ENCODE assay signal across 8 cellular contexts in the genomic region with DNA sequence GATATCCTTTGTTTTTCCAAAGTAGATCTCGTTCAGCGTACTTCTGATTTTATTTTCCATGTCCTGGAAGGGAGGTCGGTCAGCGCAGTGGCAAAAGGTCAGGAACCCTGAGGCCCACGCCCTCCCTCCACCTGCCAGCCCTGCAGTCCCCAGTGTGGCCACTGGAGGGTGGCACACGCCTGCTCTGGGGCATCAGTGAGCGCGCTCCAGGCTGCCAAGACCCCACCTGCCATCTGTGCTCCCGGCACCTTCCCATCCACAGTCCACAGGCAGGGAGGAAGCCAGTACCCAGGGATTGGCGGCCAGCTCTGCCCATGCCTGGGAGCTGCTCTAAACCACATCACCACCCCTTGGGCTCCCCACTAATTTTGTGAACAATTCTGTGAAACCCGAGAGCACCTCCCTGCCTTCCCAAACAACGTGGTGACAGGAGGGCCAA. TPM values are rescaled to one million over a fixed set of nuclear protein-coding genes. Genes with fewer than 3 reads are reported as not detected.
DNase-seq lines count a peak whose midpoint lies in the region; ATAC-seq, FAIRE-seq and TF ChIP-seq lines count a peak whose summit lies in the region.

No MANE protein-coding gene starts in this region.

- H3K4me1 ChIP-seq in KMS-11 (ENCODE audit: low read depth, poor library complexity, severe bottlenecking) (peaks cover 5% of the 10 kb centered on the region), K562 (replicated peaks in 1 of 2; ENCODE audit: control insufficient read depth in 2 of 2, insufficient read depth in 2 of 2, low read length in 2 of 2) (peaks cover 4 to 42% of the 10 kb centered on the region in 2 experiments; a peak in 4 of 5 replicates)

- no peaks in the 10 kb centered on the region for H3K9me3 ChIP-seq in K562 (replicated peaks; ENCODE audit: control insufficient read depth, insufficient read depth, low read depth, low read length)

- in situ Hi-C loops in K562 (cut with MboI), result loop anchor here (5.0 kb wide), 1 partner anchor 308 kb away; no protein-coding TSS in a partner anchor

- H3K4me3 ChIP-seq in KMS-11 (IDR thresholded peaks at IDR 0.05; ENCODE audit: insufficient read depth, low read depth, low read length), result no peak overlapping the region
- H3K4me3 ChIP-seq in K562, result no peak overlapping the region

- no peak for TF ChIP-seq EP300 in K562 (IDR thresholded peaks at IDR 0.05; ENCODE audit: low read length)

- no peak overlapping the region for H2AFZ ChIP-seq in KMS-11 (ENCODE audit: low read depth)
- no peak overlapping the region for H2AFZ ChIP-seq in K562 (ENCODE audit: low read depth, low read length)

- peak; percentile 70 for FAIRE-seq in K562 (lab: Jason Lieb, UNC)

- intact Hi-C loops in K562 (cut with micrococcal nuclease), result loop anchor here (1.0 to 5.0 kb wide), 2 partner anchors 238 to 309 kb away; no protein-coding TSS in a partner anchor

- no peak overlapping the region for H3K4me3 Mint-ChIP-seq in T-cell

- BruUV-seq in K562 (replicated peaks; lab: Mats Ljungman, UMichigan), result no TSS peak

- H3K27ac ChIP-seq in KMS-11 (no peak overlapping the region), K562 (ENCODE audit: extremely low read depth, low read depth, low read length) (no peak overlapping the region)

- no peak for TF ChIP-seq POLR2A in K562 (conservative IDR thresholded peaks at IDR 0.05)

- H3K27me3 Mint-ChIP-seq in T-cell, result no peaks in the 10 kb centered on the region

- H3K9me1 ChIP-seq in K562 (ENCODE audit: control insufficient read depth, insufficient read depth, low read length), result peaks cover 8% of the 10 kb centered on the region

- no peaks in the 10 kb centered on the region for H3K27me3 ChIP-seq in KMS-11 (ENCODE audit: insufficient read depth, low read depth)
- no peaks in the 10 kb centered on the region for H3K27me3 ChIP-seq in K562 (ENCODE audit: control insufficient read depth in 2 of 2, insufficient read depth in 2 of 2, low read length in 2 of 2)

- TF ChIP-seq CTCF in KMS-11 (conservative IDR thresholded peaks at IDR 0.05; ENCODE audit: low read depth, low read length), result peak; percentile 86
- peak; percentile 84 to 91 (median 90) for TF ChIP-seq CTCF in K562 (IDR thresholded peaks at IDR 0.05 in 2 of 3, conservative IDR thresholded peaks at IDR 0.05 in 1 of 3; ENCODE audit: insufficient read depth in 2 of 3, low read depth in 1 of 3, low read length in 3 of 3)

- TF ChIP-seq RAD21 in K562 (CRISPR knock-in tag; conservative IDR thresholded peaks at IDR 0.05 in 1 of 2, IDR thresholded peaks at IDR 0.05 in 1 of 2), result peak; percentile 65 to 88

- H3K79me2 ChIP-seq in KMS-11 (ENCODE audit: insufficient read depth, low read depth), result no peaks in the 10 kb centered on the region
- H3K79me2 ChIP-seq in K562 (ENCODE audit: control insufficient read depth, insufficient read depth, low read length), result no peaks in the 10 kb centered on the region

- H3K4me2 ChIP-seq in KMS-11 (no peak overlapping the region), K562 (ENCODE audit: insufficient read depth, low read length) (no peak overlapping the region)

- H3K36me3 Mint-ChIP-seq in T-cell, result peaks cover 39% of the 10 kb centered on the region

- POLR2A ChIA-PET in T-cell (lab: Charles Lee), result no interaction called here
- POLR2A ChIA-PET in K562 (lab: Yijun Ruan, JAX), result no interaction called here

- no peak overlapping the region for H3K9ac ChIP-seq in KMS-11
- H3K9ac ChIP-seq in K562 (ENCODE audit: insufficient read depth in 1 of 2, low read depth in 2 of 2, low read length in 2 of 2), result no peak overlapping the region

- ATAC-seq in T-cell (replicated peaks in 1 of 4) (peak; percentile 58 to 64 (median 60)), K562 (peak; percentile 87), GM18498 (IDR thresholded peaks at IDR 0.05; ENCODE audit: unreplicated experiment) (no peak), GM21825 (IDR thresholded peaks at IDR 0.05; ENCODE audit: unreplicated experiment) (no peak)

- CTCF ChIA-PET in T-cell (lab: Charles Lee) (interaction anchor here (0.8 to 1.2 kb wide), 4 partner anchors 9 to 246 kb away, joined by 3 to 7 read pairs (median 4); no protein-coding TSS in a partner anchor), K562 (lab: Yijun Ruan, JAX; ENCODE audit: low intra/inter-chr PET ratio) (interaction anchor here (0.8 to 2.7 kb wide), 4 partner anchors 238 to 310 kb away, joined by 3 to 29 read pairs (median 3); no protein-coding TSS in a partner anchor)

- H3K36me3 ChIP-seq in KMS-11 (ENCODE audit: insufficient read depth) (no peaks in the 10 kb centered on the region), K562 (ENCODE audit: control insufficient read depth, insufficient read depth, low read length) (peaks cover 42% of the 10 kb centered on the region; the same call in 2 of the 3 replicates)

- H3K9me3 Mint-ChIP-seq in T-cell, result no peaks in the 10 kb centered on the region

- H4K20me1 ChIP-seq in KMS-11 (ENCODE audit: insufficient read depth) (no peaks in the 10 kb centered on the region), K562 (replicated peaks; ENCODE audit: control insufficient read depth, insufficient read depth, low read length) (peaks cover 14% of the 10 kb centered on the region; the same call in 1 of the 2 replicates)

- DNase-seq in DMS 273 (lab: John Stamatoyannopoulos, UW; ENCODE audit: unreplicated experiment) (peak; percentile 90), T-cell (peak in 27 of 34 experiments; percentile 6 to 49 (median 27)), K562 (ENCODE audit: extremely low read depth in 1 of 4, low spot score in 3 of 4) (peak; percentile 67 to 79 (median 74)), islet precursor cell (peak; percentile 79)
- peak; percentile 15 for DNase-seq in stimulated activated CD8-positive, alpha-beta memory T cell treated with anti-CD3 and anti-CD28 coated beads, Interleukin-12 subunit alpha, Interleukin-12 subunit beta, amount 100 ng/mL, for 1 hour (ENCODE audit: low read depth)

- peak overlapping the region; percentile 58 to 69 for H3K27ac Mint-ChIP-seq in T-cell

- H3K4me1 Mint-ChIP-seq in T-cell, result peaks cover 0 to 7% (median 6%) of the 10 kb centered on the region in 3 donors

- WGBS in K562 (ENCODE audit: insufficient coverage, low coverage, missing lambda C conversion rate), result 71% methylated on average over 12 of the region's 12 CpGs

RNA-seq across cellular contexts. Expression of a gene that starts 32.3 kb away (rescaled TPM):
- total RNA-seq in T-cell (1 to 10 TPM; 3.5 to 8.1 (median 7.1) TPM), K562 (2014; rRNA removed) (28.9 and 34.0 TPM in 2 replicates), K562 (2014; rRNA removed; fragmentation: Illumina TruSeq; extraction: Trizol) (8.5 and 10.4 TPM in 2 replicates), K562 (2015; rRNA removed; fragmentation: Illumina TruSeq; extraction: Trizol) (18.6 and 21.6 TPM in 2 replicates), K562 (2021) (26.5 and 29.5 TPM in 2 replicates)
- total RNA-seq in K562 (2011; cell fraction: chromatin; rRNA removed; ENCODE audit: low replicate concordance), result 37.0 and 99.3 TPM in 2 replicates
- total RNA-seq in K562 (2011; cell fraction: nucleolus; rRNA removed), result 85.8 and 97.7 TPM in 2 replicates
- total RNA-seq in K562 (2011; cell fraction: nucleoplasm; rRNA removed), result 62.2 and 63.1 TPM in 2 replicates
- polyA plus RNA-seq in K562 (2011; rRNA removed) (27.0 and 29.2 TPM in 2 replicates), K562 (2014; fragmentation: Illumina TruSeq; extraction: Trizol) (16.3 and 26.6 TPM in 2 replicates), K562 (2014; fragmentation: Nextera tagmentation; extraction: Ambion mirVana) (1 to 10 TPM; 1.2 to 1.6 TPM), K562 (2014; rRNA removed) (35.2 and 40.8 TPM in 2 replicates)
- 36.4 and 92.5 TPM in 2 replicates for polyA plus RNA-seq in K562 (2011; cell fraction: cytosol; rRNA removed)
- polyA plus RNA-seq in K562 (2011; cell fraction: nucleus; rRNA removed), result 35.5 and 82.2 TPM in 2 replicates
- polyA plus RNA-seq in K562 (2012), result 23.2 and 37.9 TPM in 2 replicates
- polyA minus RNA-seq in K562 (2011; rRNA and poly(A)+ RNA removed), result 12.7 and 14.9 TPM in 2 replicates
- polyA minus RNA-seq in K562 (2011; cell fraction: cytosol; rRNA and poly(A)+ RNA removed), result 15.3 and 16.8 TPM in 2 replicates
- polyA minus RNA-seq in K562 (2011; cell fraction: nucleus; rRNA and poly(A)+ RNA removed), result 26.2 and 33.7 TPM in 2 replicates

RNA-seq across cellular contexts. Expression of a gene that starts 32.4 kb away (rescaled TPM):
- total RNA-seq in T-cell, result 10 to 100 TPM; 20.8 to 35.4 (median 32.0) TPM
- 18.7 and 45.9 TPM in 2 replicates for total RNA-seq in K562 (2011; cell fraction: chromatin; rRNA removed; ENCODE audit: low replicate concordance)
- 36.8 and 39.0 TPM in 2 replicates for total RNA-seq in K562 (2011; cell fraction: nucleolus; rRNA removed)
- 28.7 and 34.9 TPM in 2 replicates for total RNA-seq in K562 (2011; cell fraction: nucleoplasm; rRNA removed)
- 78.4 and 108 TPM in 2 replicates for total RNA-seq in K562 (2014; rRNA removed)
- 26.1 and 32.3 TPM in 2 replicates for total RNA-seq in K562 (2014; rRNA removed; fragmentation: Illumina TruSeq; extraction: Trizol)
- total RNA-seq in K562 (2015; rRNA removed; fragmentation: Illumina TruSeq; extraction: Trizol), result 65.2 and 66.0 TPM in 2 replicates
- 71.7 and 74.4 TPM in 2 replicates for total RNA-seq in K562 (2021)
- polyA plus RNA-seq in K562 (2011; rRNA removed), result 49.4 and 57.1 TPM in 2 replicates
- polyA plus RNA-seq in K562 (2011; cell fraction: cytosol; rRNA removed), result 83.1 and 114 TPM in 2 replicates
- polyA plus RNA-seq in K562 (2011; cell fraction: nucleus; rRNA removed), result 34.0 and 41.0 TPM in 2 replicates
- 57.6 and 109 TPM in 2 replicates for polyA plus RNA-seq in K562 (2012)
- 41.1 and 50.6 TPM in 2 replicates for polyA plus RNA-seq in K562 (2014; fragmentation: Illumina TruSeq; extraction: Trizol)
- polyA plus RNA-seq in K562 (2014; fragmentation: Nextera tagmentation; extraction: Ambion mirVana), result 1 to 10 TPM; 2.0 to 4.0 TPM
- 74.7 and 83.6 TPM in 2 replicates for polyA plus RNA-seq in K562 (2014; rRNA removed)
- polyA minus RNA-seq in K562 (2011; rRNA and poly(A)+ RNA removed), result 16.8 and 22.0 TPM in 2 replicates
- polyA minus RNA-seq in K562 (2011; cell fraction: cytosol; rRNA and poly(A)+ RNA removed), result 22.1 and 40.4 TPM in 2 replicates
- polyA minus RNA-seq in K562 (2011; cell fraction: nucleus; rRNA and poly(A)+ RNA removed), result 19.1 and 22.7 TPM in 2 replicates

RNA-seq across cellular contexts. Expression of a gene that starts 55.8 kb away (rescaled TPM):
- total RNA-seq in T-cell, result 1 to 10 TPM in 3 of 5 donors, under 1 TPM in 2; 0.82 to 2.8 (median 1.1) TPM
- 2.4 and 4.7 TPM in 2 replicates for total RNA-seq in K562 (2011; cell fraction: chromatin; rRNA removed; ENCODE audit: low replicate concordance)
- 3.7 and 4.5 TPM in 2 replicates for total RNA-seq in K562 (2011; cell fraction: nucleolus; rRNA removed)
- 2.1 and 3.2 TPM in 2 replicates for total RNA-seq in K562 (2011; cell fraction: nucleoplasm; rRNA removed)
- total RNA-seq in K562 (2014; rRNA removed), result 0.54 and 0.78 TPM in 2 replicates
- 0.22 TPM in 2 replicates for total RNA-seq in K562 (2014; rRNA removed; fragmentation: Illumina TruSeq; extraction: Trizol)
- total RNA-seq in K562 (2015; rRNA removed; fragmentation: Illumina TruSeq; extraction: Trizol), result 0.45 and 0.58 TPM in 2 replicates
- 0.91 and 1.2 TPM in 2 replicates for total RNA-seq in K562 (2021)
- polyA plus RNA-seq in K562 (2011; rRNA removed), result 0.33 and 0.49 TPM in 2 replicates
- polyA plus RNA-seq in K562 (2011; cell fraction: cytosol; rRNA removed), result 0.38 and 0.63 TPM in 2 replicates
- 2.2 and 4.9 TPM in 2 replicates for polyA plus RNA-seq in K562 (2011; cell fraction: nucleus; rRNA removed)
- polyA plus RNA-seq in K562 (2012), result 0.27 and 0.79 TPM in 2 replicates
- polyA plus RNA-seq in K562 (2014; fragmentation: Illumina TruSeq; extraction: Trizol), result 0.13 and 0.25 TPM in 2 replicates
- under 1 TPM in 1 of 2 experiments, not detected in 1; 0.04 TPM for polyA plus RNA-seq in K562 (2014; fragmentation: Nextera tagmentation; extraction: Ambion mirVana)
- polyA plus RNA-seq in K562 (2014; rRNA removed), result 0.74 and 1.5 TPM in 2 replicates
- polyA minus RNA-seq in K562 (2011; rRNA and poly(A)+ RNA removed), result 0.14 and 0.15 TPM in 2 replicates
- 0.67 TPM in 1 of 2 replicates, not detected in the other for polyA minus RNA-seq in K562 (2011; cell fraction: cytosol; rRNA and poly(A)+ RNA removed)
- polyA minus RNA-seq in K562 (2011; cell fraction: nucleus; rRNA and poly(A)+ RNA removed), result 1.00 and 1.1 TPM in 2 replicates

Comparison
In these comparisons a context has a peak if more than half of its experiments do, and no peak if none do; other contexts are left out.
1. DNase-seq: peak in every context shown above with its lines; median percentile 90 in DMS 273; 79 in islet precursor cell; 74 in K562; 27 in T-cell; 15 in stimulated activated CD8-positive, alpha-beta memory T cell treated with anti-CD3 and anti-CD28 coated beads, Interleukin-12 subunit alpha, Interleukin-12 subunit beta, amount 100 ng/mL, for 1 hour.
2. ATAC-seq: peak in T-cell (4 of 4) and K562 (single experiment); none in GM18498 (single experiment) and GM21825 (single experiment).